29 cellular contexts compared by ENCODE assay signal in genomic region chr16:69500496-69500895, GRCh38.
"Had no signal": no experiment of that assay in that cellular context is flagged by ENCODE, and none has a peak within 500 bp of the region (broad histone marks: within the 10 kb centered on the region; RNA-seq: fewer than 3 reads in every experiment).

No MANE protein-coding gene starts in this region.

- H3K36me3 ChIP-seq: esophagus squamous epithelium, gastroesophageal sphincter, WERI-Rb-1 had no signal

- H3K4me3 ChIP-seq: body of pancreas, esophagus squamous epithelium, gastroesophageal sphincter had no signal

- H3K27me3 ChIP-seq: body of pancreas, esophagus squamous epithelium, gastroesophageal sphincter had no signal

- H3K27me3 Mint-ChIP-seq: activated T-helper 17 cell treated with anti-CD3 and anti-CD28 coated beads, Interleukin-2, amount 50 U/mL, for 72 hours had no signal

- H3K4me1 ChIP-seq: gastroesophageal sphincter had no signal

- H3K4me3 Mint-ChIP-seq: activated B cell treated with CpG ODN at 0.5 μM for 24 hours; activated CD8-positive, alpha-beta T cell treated with anti-CD3 and anti-CD28 coated beads for 36 hours; activated naive CD8-positive, alpha-beta T cell; activated T-cell treated with anti-CD3 and anti-CD28 coated beads, Interleukin-2, amount 50 U/mL, for 4 hours; activated T-helper 17 cell treated with anti-CD3 and anti-CD28 coated beads, Interleukin-2, amount 50 U/mL, for 72 hours; T-helper 17 cell; T-helper 2 cell treated with Interferon-gamma antibody and Interleukin-4, amounts not matched to agents 5 μg/mL and 100 μg/mL, for 36 hours had no signal

- H3K4me1 Mint-ChIP-seq: activated T-helper 17 cell treated with anti-CD3 and anti-CD28 coated beads, Interleukin-2, amount 50 U/mL, for 72 hours had no signal

- ATAC-seq: activated CD4-positive, CD25-positive, alpha-beta regulatory T cell treated with anti-CD3 and anti-CD28 coated beads, Interleukin-2, amount 50 U/mL, for 24 hours; activated CD8-positive, alpha-beta T cell treated with anti-CD3 and anti-CD28 coated beads for 36 hours; activated T-cell treated with anti-CD3 and anti-CD28 coated beads, Interleukin-2, amount 50 U/mL, for 4 hours; activated T-helper 17 cell treated with anti-CD3 and anti-CD28 coated beads, Interleukin-2, amount 50 U/mL, for 72 hours; body of pancreas; gastroesophageal sphincter; T-helper 17 cell had no signal

- H3K27ac ChIP-seq: body of pancreas, epithelial cell of prostate, esophagus squamous epithelium, gastroesophageal sphincter, WERI-Rb-1 had no signal

- H3K9me3 Mint-ChIP-seq: activated B cell treated with CpG ODN at 0.5 μM for 24 hours; activated CD8-positive, alpha-beta T cell treated with anti-CD3 and anti-CD28 coated beads for 36 hours; activated T-cell treated with anti-CD3 and anti-CD28 coated beads, Interleukin-2, amount 50 U/mL, for 4 hours; activated T-helper 17 cell treated with anti-CD3 and anti-CD28 coated beads, Interleukin-2, amount 50 U/mL, for 72 hours; T-helper 2 cell treated with Interferon-gamma antibody and Interleukin-4, amounts not matched to agents 5 μg/mL and 100 μg/mL, for 36 hours had no signal

- H3K9me3 ChIP-seq: body of pancreas, esophagus squamous epithelium, gastroesophageal sphincter had no signal

- H3K36me3 Mint-ChIP-seq: activated naive CD8-positive, alpha-beta T cell had no signal

- DNase-seq: activated B cell treated with CpG ODN at 0.5 μM for 24 hours; activated CD4-positive, alpha-beta T cell treated with anti-CD3 and anti-CD28 coated beads for 48 hours; activated CD4-positive, alpha-beta T cell treated with anti-CD3 and anti-CD28 coated beads, Interleukin-2, amount 50 U/mL, for 1 hour; activated CD4-positive, alpha-beta T cell treated with anti-CD3 and anti-CD28 coated beads, Interleukin-2, amount 50 U/mL, for 48 hours; activated CD8-positive, alpha-beta memory T cell treated with anti-CD3 and anti-CD28 coated beads for 24 hours; activated CD8-positive, alpha-beta T cell treated with anti-CD3 and anti-CD28 coated beads for 36 hours; activated effector memory CD4-positive, alpha-beta T cell treated with Interleukin-2 at 50 U/mL for 16 hours; activated gamma-delta T cell treated with Interleukin-2 at 50 U/mL for 16 hours; activated naive CD4-positive, alpha-beta T cell treated with anti-CD3 and anti-CD28 coated beads, Interleukin-2, amount 50 U/mL, for 16 hours; activated naive CD4-positive, alpha-beta T cell treated with Interleukin-2 at 50 U/mL for 16 hours; activated T-cell treated with anti-CD3 and anti-CD28 coated beads, Interleukin-2, amount 50 U/mL, for 4 hours; amygdala; aorta; body of pancreas; caudate nucleus; cortex of kidney; effector CD8-positive, alpha-beta T cell; esophagus squamous epithelium; foreskin melanocyte; T-helper 1 cell; T-helper 17 cell; T1000; WERI-Rb-1 had no signal

- H3K27ac Mint-ChIP-seq: activated B cell treated with CpG ODN at 0.5 μM for 24 hours; activated CD8-positive, alpha-beta T cell treated with anti-CD3 and anti-CD28 coated beads for 36 hours; activated naive CD8-positive, alpha-beta T cell; activated T-helper 17 cell treated with anti-CD3 and anti-CD28 coated beads, Interleukin-2, amount 50 U/mL, for 72 hours; T-helper 17 cell; T-helper 2 cell treated with Interferon-gamma antibody and Interleukin-4, amounts not matched to agents 5 μg/mL and 100 μg/mL, for 36 hours had no signal
